9 cellular contexts compared by ENCODE assay signal in genomic region chr14:58296731-58297130, GRCh38. TPM values are rescaled to one million over a fixed set of nuclear protein-coding genes. Genes with fewer than 3 reads are reported as not detected.
DNase-seq lines count a peak whose midpoint lies in the region; ATAC-seq and TF ChIP-seq lines count a peak whose summit lies in the region.
"Had no signal": no experiment of that assay in that cellular context is flagged by ENCODE, and none has a peak within 500 bp of the region (broad histone marks: within the 10 kb centered on the region; RNA-seq: fewer than 3 reads in every experiment).

No MANE protein-coding gene starts in this region.

- TF ChIP-seq EP300 in gastroesophageal sphincter (IDR thresholded peaks at IDR 0.05) = no peak

- DNase-seq in RKO (ENCODE audit: low spot score) (peak; percentile 66), middle frontal gyrus (ENCODE audit: extremely low spot score, low spot score) (no peak), GOT3 (lab: John Stamatoyannopoulos, UW) (no peak)
- DNase-seq in NK-92 treated with Interleukin-12 subunit alpha and Interleukin-12 subunit beta, amount 100 ng/mL, for 24 hours (lab: John Stamatoyannopoulos, UW) = no peak
- DNase-seq: activated CD4-positive, alpha-beta T cell treated with anti-CD3 and anti-CD28 coated beads for 4 hours had no signal

- H3K4me3 ChIP-seq in GM12875 (ENCODE audit: low read depth, low read length) (peak overlapping the region; percentile 90), gastroesophageal sphincter (peak overlapping the region; percentile 51 to 98), skeletal muscle tissue (ENCODE audit: low read length in 3 of 3) (peak overlapping the region; percentile 79 to 99 (median 98))

- peak overlapping the region; percentile 83 to 97 (median 94) for H3K9ac ChIP-seq in skeletal muscle tissue (ENCODE audit: low read depth in 1 of 3, low read length in 3 of 3)

- 2 to 11% methylated on average over 3 of the region's 3 CpGs for WGBS in gastroesophageal sphincter (ENCODE audit: low coverage in 1 of 2), 2 donors

- H3K4me1 ChIP-seq in gastroesophageal sphincter (peaks cover 0 to 67% (median 6%) of the 10 kb centered on the region in 3 donors), skeletal muscle tissue (ENCODE audit: control insufficient read depth in 3 of 3, insufficient read depth in 3 of 3, low read length in 3 of 3) (peaks cover 2 to 31% (median 16%) of the 10 kb centered on the region in 3 donors)

- peak overlapping the region; percentile 73 to 97 (median 91) for H3K27ac ChIP-seq in gastroesophageal sphincter
- peak overlapping the region; percentile 92 for H3K27ac ChIP-seq in skeletal muscle tissue (ENCODE audit: low read depth, low read length)

- H3K27me3 ChIP-seq in gastroesophageal sphincter = no peaks in the 10 kb centered on the region
- no peaks in the 10 kb centered on the region for H3K27me3 ChIP-seq in skeletal muscle tissue (ENCODE audit: control insufficient read depth in 3 of 3, insufficient read depth in 3 of 3, low read length in 3 of 3)

- ATAC-seq in gastroesophageal sphincter (no peak), HG02885 (IDR thresholded peaks at IDR 0.05; ENCODE audit: poor library complexity, unreplicated experiment) (no peak)

- no peak for TF ChIP-seq POLR2A in gastroesophageal sphincter (IDR thresholded peaks at IDR 0.05)

- H3K36me3 ChIP-seq in gastroesophageal sphincter (peaks cover 0 to 38% of the 10 kb centered on the region in 2 donors), skeletal muscle tissue (ENCODE audit: control insufficient read depth in 3 of 3, insufficient read depth in 3 of 3, low read length in 3 of 3) (peaks cover 10 to 17% (median 13%) of the 10 kb centered on the region in 3 donors)

- H3K9me3 ChIP-seq in gastroesophageal sphincter (no peaks in the 10 kb centered on the region), skeletal muscle tissue (ENCODE audit: control insufficient read depth in 3 of 3, low read length in 3 of 3) (no peaks in the 10 kb centered on the region)

- no peak for TF ChIP-seq CTCF in GM12875 (IDR thresholded peaks at IDR 0.05; ENCODE audit: borderline replicate concordance, insufficient read depth, low read depth, low read length)
- TF ChIP-seq CTCF in gastroesophageal sphincter (IDR thresholded peaks at IDR 0.05) = no peak

RNA-seq across cellular contexts. Expression of gene ARID4A, which starts 1.6 kb away (rescaled TPM):
- total RNA-seq in gastroesophageal sphincter (10 to 100 TPM; 12.8 to 31.1 (median 18.8) TPM), skeletal muscle tissue (17.7 TPM)

RNA-seq across cellular contexts. Expression of gene PSMA3, which starts 52.1 kb away (rescaled TPM):
- 100 to 1,000 TPM in 2 of 4 donors, 10 to 100 TPM in 2; 88.4 to 106 (median 96.7) TPM for total RNA-seq in gastroesophageal sphincter
- total RNA-seq in skeletal muscle tissue = 39.1 TPM
